In genomic region chr12:50087159-50087558, GRCh38 we compare ENCODE assay signal across 14 cellular contexts. TPM values are rescaled to one million over a fixed set of nuclear protein-coding genes. Genes with fewer than 3 reads are reported as not detected.
A peak's percentile ranks its signal among the peaks of the same experiment; 100 is the strongest.
DNase-seq lines count a peak whose midpoint lies in the region; ATAC-seq and TF ChIP-seq lines count a peak whose summit lies in the region.
"Had no signal": no experiment of that assay in that cellular context is flagged by ENCODE, and none has a peak within 500 bp of the region (broad histone marks: within the 10 kb centered on the region; RNA-seq: fewer than 3 reads in every experiment).

No MANE protein-coding gene starts in this region.

- CTCF ChIA-PET in WTC11 (lab: Charles Lee), result interaction anchor here (0.9 to 1.6 kb wide), 6 partner anchors 13 to 89 kb away, joined by 3 to 8 read pairs (median 3); partner anchors contain the start of genes CERS5 and COX14

- H3K4me3 Mint-ChIP-seq in WTC11 (peak overlapping the region; percentile 89; the same call in 1 of the 2 replicates), immature natural killer cell (peak overlapping the region in 2 of 5 donors; percentile 2 to 50)
- no peak overlapping the region for H3K4me3 Mint-ChIP-seq in stimulated activated effector memory CD8-positive, alpha-beta T cell treated with anti-CD3 and anti-CD28 coated beads, Interleukin-12 subunit alpha, Interleukin-12 subunit beta, amount 100 ng/mL, for 72 hours

- H3K27me3 Mint-ChIP-seq in WTC11 (ENCODE audit: low read depth), result peaks cover 7% of the 10 kb centered on the region
- peaks cover 0 to 5% (median 0%) of the 10 kb centered on the region in 3 donors for H3K27me3 Mint-ChIP-seq in immature natural killer cell (ENCODE audit: low read depth in 3 of 3)

- DNase-seq in activated naive CD4-positive, alpha-beta T cell treated with anti-CD3 and anti-CD28 coated beads, Interleukin-2, amount 50 U/mL, for 72 hours (ENCODE audit: low spot score in 2 of 2), result no peak
- no peak for DNase-seq in activated naive CD4-positive, alpha-beta T cell (lab: John Stamatoyannopoulos, UW)
- DNase-seq in WTC11 (ENCODE audit: low spot score) (no peak), immature natural killer cell (no peak)
- DNase-seq in stimulated activated effector memory CD8-positive, alpha-beta T cell treated with anti-CD3 and anti-CD28 coated beads, Interleukin-12 subunit alpha, Interleukin-12 subunit beta, amount 100 ng/mL, for 72 hours (ENCODE audit: low spot score in 2 of 2), result no peak
- DNase-seq: activated CD4-positive, alpha-beta T cell treated with anti-CD3 and anti-CD28 coated beads, Interleukin-2, amount 50 U/mL, for 48 hours; activated effector memory CD4-positive, alpha-beta T cell treated with anti-CD3 and anti-CD28 coated beads, Interleukin-2, amount 50 U/mL, for 16 hours; head of caudate nucleus; NCI-H2107; NCI-H69 had no signal

- no peaks in the 10 kb centered on the region for H3K36me3 Mint-ChIP-seq in activated naive CD4-positive, alpha-beta T cell treated with anti-CD3 and anti-CD28 coated beads, Interleukin-2, amount 50 U/mL, for 72 hours
- H3K36me3 Mint-ChIP-seq in WTC11, result peaks cover 54% of the 10 kb centered on the region
- H3K36me3 Mint-ChIP-seq in immature natural killer cell, result peaks cover 8 to 17% (median 9%) of the 10 kb centered on the region in 3 donors
- peaks cover 57% of the 10 kb centered on the region for H3K36me3 Mint-ChIP-seq in stimulated activated effector memory CD8-positive, alpha-beta T cell treated with anti-CD3 and anti-CD28 coated beads, Interleukin-12 subunit alpha, Interleukin-12 subunit beta, amount 100 ng/mL, for 72 hours

- ATAC-seq in activated naive CD4-positive, alpha-beta T cell treated with anti-CD3 and anti-CD28 coated beads, Interleukin-2, amount 50 U/mL, for 72 hours, result no peak
- no peak for ATAC-seq in WTC11
- ATAC-seq in stimulated activated effector memory CD8-positive, alpha-beta T cell treated with anti-CD3 and anti-CD28 coated beads, Interleukin-12 subunit alpha, Interleukin-12 subunit beta, amount 100 ng/mL, for 72 hours, result no peak
- ATAC-seq in esophagus mucosa, result no peak
- ATAC-seq in HG02588 (IDR thresholded peaks at IDR 0.05; ENCODE audit: unreplicated experiment), result no peak
- no peak for ATAC-seq in GM21367 (IDR thresholded peaks at IDR 0.05; ENCODE audit: unreplicated experiment)
- ATAC-seq: sciatic nerve had no signal

- H3K9me3 Mint-ChIP-seq in activated naive CD4-positive, alpha-beta T cell treated with anti-CD3 and anti-CD28 coated beads, Interleukin-2, amount 50 U/mL, for 72 hours, result no peaks in the 10 kb centered on the region
- H3K9me3 Mint-ChIP-seq in WTC11 (no peaks in the 10 kb centered on the region), immature natural killer cell (no peaks in the 10 kb centered on the region)
- H3K9me3 Mint-ChIP-seq in stimulated activated effector memory CD8-positive, alpha-beta T cell treated with anti-CD3 and anti-CD28 coated beads, Interleukin-12 subunit alpha, Interleukin-12 subunit beta, amount 100 ng/mL, for 72 hours, result no peaks in the 10 kb centered on the region

- peak overlapping the region; percentile 82 to 94 for H3K27ac Mint-ChIP-seq in activated naive CD4-positive, alpha-beta T cell treated with anti-CD3 and anti-CD28 coated beads, Interleukin-2, amount 50 U/mL, for 72 hours
- H3K27ac Mint-ChIP-seq in WTC11, result no peak overlapping the region; the same call in 1 of the 2 replicates
- peak overlapping the region in 4 of 6 donors; percentile 5 to 86 (median 42) for H3K27ac Mint-ChIP-seq in immature natural killer cell
- H3K27ac Mint-ChIP-seq in stimulated activated effector memory CD8-positive, alpha-beta T cell treated with anti-CD3 and anti-CD28 coated beads, Interleukin-12 subunit alpha, Interleukin-12 subunit beta, amount 100 ng/mL, for 72 hours, result peak overlapping the region; percentile 68

- POLR2A ChIA-PET in WTC11 (lab: Charles Lee), result no interaction called here

- H3K4me1 Mint-ChIP-seq in WTC11, result peaks cover 13% of the 10 kb centered on the region
- peaks cover 25 to 50% of the 10 kb centered on the region in 2 donors for H3K4me1 Mint-ChIP-seq in immature natural killer cell
- H3K4me1 Mint-ChIP-seq in stimulated activated effector memory CD8-positive, alpha-beta T cell treated with anti-CD3 and anti-CD28 coated beads, Interleukin-12 subunit alpha, Interleukin-12 subunit beta, amount 100 ng/mL, for 72 hours, result peaks cover 41% of the 10 kb centered on the region

- TF ChIP-seq CTCF in WTC11 (IDR thresholded peaks at IDR 0.05), result no peak

TF ChIP-seq in WTC11, 78 proteins besides CTCF, POLR2A, EP300 and RAD21:
- TF ChIP-seq ZNF671 (CRISPR knock-in tag; IDR thresholded peaks at IDR 0.05) (no peak), USF2 (CRISPR knock-in tag; IDR thresholded peaks at IDR 0.05) (no peak), CBFB (CRISPR knock-in tag; IDR thresholded peaks at IDR 0.05; ENCODE audit: low read depth) (no peak), SMAD4 (CRISPR knock-in tag; IDR thresholded peaks at IDR 0.05) (no peak), SOX15 (CRISPR knock-in tag; IDR thresholded peaks at IDR 0.05) (no peak), EMX1 (CRISPR knock-in tag; IDR thresholded peaks at IDR 0.05) (no peak), IRF1 (CRISPR knock-in tag; IDR thresholded peaks at IDR 0.05) (no peak)
- TF ChIP-seq, protein P1, sequence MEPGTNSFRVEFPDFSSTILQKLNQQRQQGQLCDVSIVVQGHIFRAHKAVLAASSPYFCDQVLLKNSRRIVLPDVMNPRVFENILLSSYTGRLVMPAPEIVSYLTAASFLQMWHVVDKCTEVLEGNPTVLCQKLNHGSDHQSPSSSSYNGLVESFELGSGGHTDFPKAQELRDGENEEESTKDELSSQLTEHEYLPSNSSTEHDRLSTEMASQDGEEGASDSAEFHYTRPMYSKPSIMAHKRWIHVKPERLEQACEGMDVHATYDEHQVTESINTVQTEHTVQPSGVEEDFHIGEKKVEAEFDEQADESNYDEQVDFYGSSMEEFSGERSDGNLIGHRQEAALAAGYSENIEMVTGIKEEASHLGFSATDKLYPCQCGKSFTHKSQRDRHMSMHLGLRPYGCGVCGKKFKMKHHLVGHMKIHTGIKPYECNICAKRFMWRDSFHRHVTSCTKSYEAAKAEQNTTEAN (CRISPR knock-in tag; IDR thresholded peaks at IDR 0.05), result no peak
- TF ChIP-seq, protein P2, sequence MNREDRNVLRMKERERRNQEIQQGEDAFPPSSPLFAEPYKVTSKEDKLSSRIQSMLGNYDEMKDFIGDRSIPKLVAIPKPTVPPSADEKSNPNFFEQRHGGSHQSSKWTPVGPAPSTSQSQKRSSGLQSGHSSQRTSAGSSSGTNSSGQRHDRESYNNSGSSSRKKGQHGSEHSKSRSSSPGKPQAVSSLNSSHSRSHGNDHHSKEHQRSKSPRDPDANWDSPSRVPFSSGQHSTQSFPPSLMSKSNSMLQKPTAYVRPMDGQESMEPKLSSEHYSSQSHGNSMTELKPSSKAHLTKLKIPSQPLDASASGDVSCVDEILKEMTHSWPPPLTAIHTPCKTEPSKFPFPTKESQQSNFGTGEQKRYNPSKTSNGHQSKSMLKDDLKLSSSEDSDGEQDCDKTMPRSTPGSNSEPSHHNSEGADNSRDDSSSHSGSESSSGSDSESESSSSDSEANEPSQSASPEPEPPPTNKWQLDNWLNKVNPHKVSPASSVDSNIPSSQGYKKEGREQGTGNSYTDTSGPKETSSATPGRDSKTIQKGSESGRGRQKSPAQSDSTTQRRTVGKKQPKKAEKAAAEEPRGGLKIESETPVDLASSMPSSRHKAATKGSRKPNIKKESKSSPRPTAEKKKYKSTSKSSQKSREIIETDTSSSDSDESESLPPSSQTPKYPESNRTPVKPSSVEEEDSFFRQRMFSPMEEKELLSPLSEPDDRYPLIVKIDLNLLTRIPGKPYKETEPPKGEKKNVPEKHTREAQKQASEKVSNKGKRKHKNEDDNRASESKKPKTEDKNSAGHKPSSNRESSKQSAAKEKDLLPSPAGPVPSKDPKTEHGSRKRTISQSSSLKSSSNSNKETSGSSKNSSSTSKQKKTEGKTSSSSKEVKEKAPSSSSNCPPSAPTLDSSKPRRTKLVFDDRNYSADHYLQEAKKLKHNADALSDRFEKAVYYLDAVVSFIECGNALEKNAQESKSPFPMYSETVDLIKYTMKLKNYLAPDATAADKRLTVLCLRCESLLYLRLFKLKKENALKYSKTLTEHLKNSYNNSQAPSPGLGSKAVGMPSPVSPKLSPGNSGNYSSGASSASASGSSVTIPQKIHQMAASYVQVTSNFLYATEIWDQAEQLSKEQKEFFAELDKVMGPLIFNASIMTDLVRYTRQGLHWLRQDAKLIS (CRISPR knock-in tag; IDR thresholded peaks at IDR 0.05; ENCODE audit: borderline replicate concordance), result no peak

RNA-seq across cellular contexts. Expression of gene SMARCD1, which starts 2.0 kb away (rescaled TPM):
- total RNA-seq in activated naive CD4-positive, alpha-beta T cell treated with anti-CD3 and anti-CD28 coated beads, Interleukin-2, amount 50 U/mL, for 72 hours, result 10 to 100 TPM; 33.8 to 51.2 TPM
- total RNA-seq in WTC11 (2021) (150 to 165 TPM (median 152 TPM) in 3 replicates), esophagus mucosa (28.8 TPM)
- polyA plus RNA-seq in immature natural killer cell, result 10 to 100 TPM; 14.2 to 22.4 (median 15.5) TPM

RNA-seq across cellular contexts. Expression of gene GPD1, which starts 16.6 kb away (rescaled TPM):
- under 1 TPM; 0.35 to 0.46 TPM for total RNA-seq in activated naive CD4-positive, alpha-beta T cell treated with anti-CD3 and anti-CD28 coated beads, Interleukin-2, amount 50 U/mL, for 72 hours
- 0.39 to 0.77 TPM (median 0.62 TPM) in 3 replicates for total RNA-seq in WTC11 (2021)
- polyA plus RNA-seq in immature natural killer cell, result under 1 TPM in 1 of 3 donors, not detected in 2; 0.07 TPM
- total RNA-seq in esophagus mucosa, result 0.56 TPM

RNA-seq across cellular contexts. Expression of gene COX14, which starts 24.9 kb away (rescaled TPM):
- 10 to 100 TPM; 46.0 to 48.5 TPM for total RNA-seq in activated naive CD4-positive, alpha-beta T cell treated with anti-CD3 and anti-CD28 coated beads, Interleukin-2, amount 50 U/mL, for 72 hours
- total RNA-seq in WTC11 (2021) (34.0 to 41.4 TPM (median 40.4 TPM) in 3 replicates), esophagus mucosa (37.9 TPM)
- 100 to 1,000 TPM; 191 to 270 (median 256) TPM for polyA plus RNA-seq in immature natural killer cell

RNA-seq across cellular contexts. Expression of gene ASIC1, which starts 29.8 kb away (rescaled TPM):
- 10 to 100 TPM in 1 of 2 donors, 1 to 10 TPM in 1; 2.8 to 11.7 TPM for total RNA-seq in activated naive CD4-positive, alpha-beta T cell treated with anti-CD3 and anti-CD28 coated beads, Interleukin-2, amount 50 U/mL, for 72 hours
- total RNA-seq in WTC11 (2021), result 3.9 to 4.9 TPM (median 4.5 TPM) in 3 replicates
- not detected for polyA plus RNA-seq in immature natural killer cell
- 2.1 TPM for total RNA-seq in esophagus mucosa
